19 cellular contexts compared by ENCODE assay signal in genomic region chr6:168282985-168283685, GRCh38. TPM values are rescaled to one million over a fixed set of nuclear protein-coding genes. Genes with fewer than 3 reads are reported as not detected.
DNase-seq lines count a peak whose midpoint lies in the region; ATAC-seq, FAIRE-seq and TF ChIP-seq lines count a peak whose summit lies in the region.
"Had no signal": no experiment of that assay in that cellular context is flagged by ENCODE, and none has a peak within 500 bp of the region (broad histone marks: within the 10 kb centered on the region; RNA-seq: fewer than 3 reads in every experiment).

No MANE protein-coding gene starts in this region.

- H3K9ac ChIP-seq in kidney (ENCODE audit: low read length in 2 of 2), result no peak overlapping the region

- ATAC-seq in right lobe of liver (peak; percentile 91 to 97 (median 96)), HG02973 (IDR thresholded peaks at IDR 0.05; ENCODE audit: unreplicated experiment) (no peak)
- ATAC-seq: A549, GM12878 had no signal

- H3K4me3 ChIP-seq in kidney (ENCODE audit: low read length in 2 of 2) (no peak overlapping the region), right lobe of liver (no peak overlapping the region), ascending aorta (no peak overlapping the region)
- H3K4me3 ChIP-seq: A549, GM12878, HAP-1 had no signal

- H3K27ac Mint-ChIP-seq in osteocyte (ENCODE audit: unreplicated experiment), result no peak overlapping the region

- no peak overlapping the region for H3K4me3 Mint-ChIP-seq in osteocyte (ENCODE audit: unreplicated experiment)
- H3K4me3 Mint-ChIP-seq: CD4-positive, alpha-beta memory T cell had no signal

- peaks cover 7% of the 10 kb centered on the region for H3K4me1 Mint-ChIP-seq in osteocyte (ENCODE audit: unreplicated experiment)

- TF ChIP-seq CTCF in kidney (IDR thresholded peaks at IDR 0.05; ENCODE audit: borderline replicate concordance, extremely low read depth, insufficient read depth), result no peak
- peak in 2 of 4 donors; percentile 10 to 19 for TF ChIP-seq CTCF in right lobe of liver (IDR thresholded peaks at IDR 0.05)
- TF ChIP-seq CTCF in osteocyte (IDR thresholded peaks at IDR 0.05), result no peak
- TF ChIP-seq CTCF in ascending aorta (IDR thresholded peaks at IDR 0.05), result no peak

- H3K36me3 Mint-ChIP-seq in osteocyte (ENCODE audit: unreplicated experiment), result no peaks in the 10 kb centered on the region
- H3K36me3 Mint-ChIP-seq: CD4-positive, alpha-beta memory T cell had no signal

- peaks cover 42% of the 10 kb centered on the region for H3K27me3 Mint-ChIP-seq in osteocyte (ENCODE audit: unreplicated experiment)

- 100% methylated on average over 1 of the region's 20 CpGs for WGBS in right lobe of liver (ENCODE audit: insufficient coverage, low coverage, low lambda C conversion rate, missing lambda C conversion rate)

- no peaks in the 10 kb centered on the region for H3K27me3 ChIP-seq in right lobe of liver
- no peaks in the 10 kb centered on the region for H3K27me3 ChIP-seq in ascending aorta
- H3K27me3 ChIP-seq: BE2C had no signal

- H3K9me3 ChIP-seq in kidney (ENCODE audit: control insufficient read depth in 1 of 2, low read length in 2 of 2), result no peaks in the 10 kb centered on the region
- no peaks in the 10 kb centered on the region for H3K9me3 ChIP-seq in right lobe of liver
- H3K9me3 ChIP-seq in ascending aorta, result no peaks in the 10 kb centered on the region
- H3K9me3 ChIP-seq: A549, BE2C, HAP-1 had no signal

- DNase-seq in kidney, result peak; percentile 59
- DNase-seq in right lobe of liver, result peak in 2 of 3 donors; percentile 82 to 84
- peak; percentile 77 for DNase-seq in osteocyte (ENCODE audit: extremely low spot score, unreplicated experiment)
- DNase-seq in activated CD8-positive, alpha-beta memory T cell treated with anti-CD3 and anti-CD28 coated beads, Interleukin-2, amount 50 U/mL, for 4 hours, result no peak
- no peak for DNase-seq in ascending aorta (ENCODE audit: low spot score in 2 of 2)
- DNase-seq in medulla oblongata (ENCODE audit: extremely low spot score), result no peak
- DNase-seq: BE2C; CD4-positive, alpha-beta memory T cell; DMS79; IMR-90 had no signal

- no peaks in the 10 kb centered on the region for H3K9me3 Mint-ChIP-seq in osteocyte (ENCODE audit: unreplicated experiment)

- no peaks in the 10 kb centered on the region for H3K36me3 ChIP-seq in kidney (ENCODE audit: control insufficient read depth in 1 of 2, insufficient read depth in 2 of 2, low read length in 2 of 2)
- H3K36me3 ChIP-seq in right lobe of liver, result no peaks in the 10 kb centered on the region
- no peaks in the 10 kb centered on the region for H3K36me3 ChIP-seq in ascending aorta
- H3K36me3 ChIP-seq: BE2C, HAP-1 had no signal

- H3K4me1 ChIP-seq in kidney (ENCODE audit: control insufficient read depth in 1 of 2, insufficient read depth in 1 of 2, low read depth in 1 of 2, low read length in 2 of 2) (peaks cover 0 to 5% of the 10 kb centered on the region in 2 donors), right lobe of liver (peaks cover 0 to 15% (median 0%) of the 10 kb centered on the region in 4 donors), ascending aorta (no peaks in the 10 kb centered on the region)
- H3K4me1 ChIP-seq: A549, BE2C, HAP-1 had no signal

- FAIRE-seq in kidney (lab: Jason Lieb, UNC), result no peak
- FAIRE-seq: A549, GM12878, H1 had no signal

- H3K27ac ChIP-seq in kidney (ENCODE audit: low read depth in 2 of 2, low read length in 2 of 2), result no peak overlapping the region
- peak overlapping the region in 1 of 3 donors; percentile 8 for H3K27ac ChIP-seq in right lobe of liver
- no peak overlapping the region for H3K27ac ChIP-seq in ascending aorta
- H3K27ac ChIP-seq: A549, C4-2B, HL-60 had no signal

- no peak for TF ChIP-seq POLR2A in right lobe of liver (IDR thresholded peaks at IDR 0.05)

- intact Hi-C loops in kidney (cut with DNase I), result no loop called here
- intact Hi-C loops in right lobe of liver (cut with DNase I), result no loop called here
- intact Hi-C loops in ascending aorta (cut with DNase I), result no loop called here

RNA-seq across cellular contexts. Expression of gene DACT2, which starts 36.4 kb away (rescaled TPM):
- 5.0 TPM for total RNA-seq in kidney
- 4.8 TPM for polyA plus RNA-seq in kidney (ENCODE audit: insufficient read depth, low read depth, low replicate concordance)
- total RNA-seq in right lobe of liver, result under 1 TPM in 5 of 6 experiments, not detected in 1; 0.29 to 0.99 (median 0.86) TPM
- total RNA-seq in osteocyte, result 0.94 and 1.4 TPM in 2 replicates
- total RNA-seq in ascending aorta, result not detected
- total RNA-seq: CD4-positive, alpha-beta memory T cell; G401; GM12878; IMR-90 had no signal
- polyA plus RNA-seq: AG04450; CD4-positive, alpha-beta memory T cell; GM12878; IMR-90 had no signal

Comparison
In these comparisons a context has a peak if more than half of its experiments do, and no peak if none do; other contexts are left out.
1. DNase-seq: peak in kidney (single experiment), right lobe of liver (2 of 3) and osteocyte (single experiment); none in activated CD8-positive, alpha-beta memory T cell treated with anti-CD3 and anti-CD28 coated beads, Interleukin-2, amount 50 U/mL, for 4 hours (single experiment), ascending aorta (0 of 2) and medulla oblongata (single experiment).